Comparison of ENCODE assay signal across 1 cellular context in genomic region chr2:43070676-43071491, GRCh38.
TF ChIP-seq lines count a peak whose summit lies in the region.

No MANE protein-coding gene starts in this region.

TF ChIP-seq in HepG2, 621 proteins besides CTCF, POLR2A, EP300 and RAD21 (continued from another document and continues in another):
- TF ChIP-seq ZBTB42 (CRISPR knock-in tag; IDR thresholded peaks at IDR 0.05), result no peak
- TF ChIP-seq ZNF280B (CRISPR knock-in tag; IDR thresholded peaks at IDR 0.05; ENCODE audit: borderline replicate concordance), result peak; percentile 59; the same call in 1 of the 2 replicates
- TF ChIP-seq HDAC2 (CRISPR knock-in tag; IDR thresholded peaks at IDR 0.05), result peak; percentile 45; the same call in 1 of the 2 replicates
- TF ChIP-seq ZNF619 (CRISPR knock-in tag; IDR thresholded peaks at IDR 0.05), result no peak
- no peak for TF ChIP-seq MBD4 (IDR thresholded peaks at IDR 0.05; ENCODE audit: borderline replicate concordance, low read length)
- TF ChIP-seq U2AF1 (optimal IDR thresholded peaks at IDR 0.05; ENCODE audit: low read depth, low read length), result no peak
- peak; percentile 76 for TF ChIP-seq IKZF4 (CRISPR knock-in tag; IDR thresholded peaks at IDR 0.05; ENCODE audit: borderline replicate concordance, low read depth, not compliant biosample characterization)
- no peak for TF ChIP-seq GPBP1L1 (CRISPR knock-in tag; IDR thresholded peaks at IDR 0.05)
- TF ChIP-seq ZNF501 (CRISPR knock-in tag; IDR thresholded peaks at IDR 0.05), result no peak
- TF ChIP-seq MTA3 (CRISPR knock-in tag; IDR thresholded peaks at IDR 0.05), result no peak
- TF ChIP-seq THYN1 (CRISPR knock-in tag; IDR thresholded peaks at IDR 0.05; ENCODE audit: borderline replicate concordance, low read depth), result no peak
- no peak for TF ChIP-seq FOSL2 (CRISPR knock-in tag; IDR thresholded peaks at IDR 0.05)
- TF ChIP-seq ARID3A (IDR thresholded peaks at IDR 0.05; ENCODE audit: low read depth, low read length), result no peak
- peak; percentile 30; the same call in 1 of the 2 replicates for TF ChIP-seq BORCS8-MEF2B (CRISPR knock-in tag; IDR thresholded peaks at IDR 0.05)
- no peak for TF ChIP-seq GMEB1 (CRISPR knock-in tag; IDR thresholded peaks at IDR 0.05; ENCODE audit: borderline replicate concordance)
- no peak for TF ChIP-seq ZFP36 (IDR thresholded peaks at IDR 0.05; ENCODE audit: borderline replicate concordance, low read depth, low read length, partially characterized antibody)
- TF ChIP-seq PTBP1 (IDR thresholded peaks at IDR 0.05; ENCODE audit: low read depth, low read length, poor library complexity, severe bottlenecking), result no peak
- TF ChIP-seq SP2 (CRISPR knock-in tag; IDR thresholded peaks at IDR 0.05), result no peak
- TF ChIP-seq ATF7-NPFF (CRISPR knock-in tag; IDR thresholded peaks at IDR 0.05; ENCODE audit: low read depth), result no peak
- TF ChIP-seq MED1 (CRISPR knock-in tag; IDR thresholded peaks at IDR 0.05), result peak; percentile 44; the same call in 1 of the 2 replicates
- TF ChIP-seq TERF1 (CRISPR knock-in tag; IDR thresholded peaks at IDR 0.05), result no peak
- TF ChIP-seq DBP (CRISPR knock-in tag; IDR thresholded peaks at IDR 0.05; ENCODE audit: not compliant biosample characterization), result no peak
- no peak for TF ChIP-seq ZNF124 (CRISPR knock-in tag; IDR thresholded peaks at IDR 0.05)
- TF ChIP-seq MLX (CRISPR knock-in tag; IDR thresholded peaks at IDR 0.05), result no peak
- no peak for TF ChIP-seq ZFP82 (CRISPR knock-in tag; IDR thresholded peaks at IDR 0.05; ENCODE audit: borderline replicate concordance)
- no peak for TF ChIP-seq ZZZ3 (CRISPR knock-in tag; IDR thresholded peaks at IDR 0.05; ENCODE audit: borderline replicate concordance)
- TF ChIP-seq PHB2 (IDR thresholded peaks at IDR 0.05; ENCODE audit: partially characterized antibody), result no peak
- TF ChIP-seq E2F1 (CRISPR knock-in tag; IDR thresholded peaks at IDR 0.05), result no peak
- TF ChIP-seq PLSCR1 (CRISPR knock-in tag; IDR thresholded peaks at IDR 0.05; ENCODE audit: borderline replicate concordance), result no peak
- TF ChIP-seq ZNF652 (CRISPR knock-in tag; IDR thresholded peaks at IDR 0.05; ENCODE audit: borderline replicate concordance, low read depth), result no peak
- no peak for TF ChIP-seq ZNF232 (CRISPR knock-in tag; IDR thresholded peaks at IDR 0.05; ENCODE audit: borderline replicate concordance)
- TF ChIP-seq MTF1 (CRISPR knock-in tag; IDR thresholded peaks at IDR 0.05), result no peak
- TF ChIP-seq CHD4 (IDR thresholded peaks at IDR 0.05; ENCODE audit: borderline replicate concordance, low read length), result no peak
- no peak for TF ChIP-seq KLF15 (CRISPR knock-in tag; IDR thresholded peaks at IDR 0.05; ENCODE audit: borderline replicate concordance)
- no peak for TF ChIP-seq XBP1 (CRISPR knock-in tag; IDR thresholded peaks at IDR 0.05)
- TF ChIP-seq ZNF784 (CRISPR knock-in tag; IDR thresholded peaks at IDR 0.05; ENCODE audit: borderline replicate concordance), result peak; percentile 72; the same call in 1 of the 2 replicates
- no peak for TF ChIP-seq ZNF724P (CRISPR knock-in tag; IDR thresholded peaks at IDR 0.05; ENCODE audit: borderline replicate concordance)
- TF ChIP-seq ZFX (CRISPR knock-in tag; IDR thresholded peaks at IDR 0.05; ENCODE audit: low read depth), result peak; percentile 77
- no peak for TF ChIP-seq KDM5B (CRISPR knock-in tag; IDR thresholded peaks at IDR 0.05; ENCODE audit: borderline replicate concordance)
- TF ChIP-seq ZNF318 (CRISPR knock-in tag; IDR thresholded peaks at IDR 0.05), result no peak
- no peak for TF ChIP-seq NCOA2 (CRISPR knock-in tag; IDR thresholded peaks at IDR 0.05)
- TF ChIP-seq KLF13 (CRISPR knock-in tag; IDR thresholded peaks at IDR 0.05), result no peak
